Comparison of ENCODE assay signal across 18 cellular contexts in the genomic region with DNA sequence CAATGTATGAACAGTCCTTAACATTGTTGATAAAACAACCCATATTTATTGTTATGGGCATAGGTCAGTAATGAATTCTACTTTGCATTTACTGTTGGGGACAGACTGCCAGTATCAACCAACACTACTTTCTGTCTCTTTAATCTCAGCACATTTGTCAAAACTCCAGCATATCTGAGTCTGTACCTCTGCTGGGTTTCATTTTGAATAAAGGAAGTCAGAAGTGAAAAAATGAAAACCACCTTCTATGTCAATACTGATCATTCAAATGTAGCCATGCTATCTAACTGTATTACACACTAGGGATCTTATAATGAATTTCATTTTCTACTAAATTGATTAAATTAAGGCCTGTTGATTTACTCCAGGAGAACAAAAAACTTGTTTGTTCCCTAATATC. TPM values are rescaled to one million over a fixed set of nuclear protein-coding genes. Genes with fewer than 3 reads are reported as not detected.
DNase-seq lines count a peak whose midpoint lies in the region; ATAC-seq and TF ChIP-seq lines count a peak whose summit lies in the region.
"Had no signal": no experiment of that assay in that cellular context is flagged by ENCODE, and none has a peak within 500 bp of the region (broad histone marks: within the 10 kb centered on the region; RNA-seq: fewer than 3 reads in every experiment).

No MANE protein-coding gene starts in this region.

- H3K4me3 ChIP-seq in OCI-LY3 (ENCODE audit: low read length) (peak overlapping the region; percentile 33; the same call in 1 of the 2 replicates), trophoblast cell (ENCODE audit: low read depth, low read length) (no peak overlapping the region), right cardiac atrium (ENCODE audit: low read length) (no peak overlapping the region)
- H3K4me3 ChIP-seq: gastroesophageal sphincter had no signal

- no peak overlapping the region for H4K12ac ChIP-seq in trophoblast cell (ENCODE audit: low read depth, low read length)

- H3K79me1 ChIP-seq in trophoblast cell (ENCODE audit: low read length) = no peaks in the 10 kb centered on the region

- no peak overlapping the region for H2BK12ac ChIP-seq in trophoblast cell (ENCODE audit: low read length)

- peak overlapping the region; percentile 78 for H3K4me2 ChIP-seq in OCI-LY3 (ENCODE audit: low read length)
- H3K4me2 ChIP-seq in trophoblast cell (ENCODE audit: low read length) = no peak overlapping the region

- peaks cover 20% of the 10 kb centered on the region for H3K4me1 ChIP-seq in OCI-LY3 (ENCODE audit: low read length)
- H3K4me1 ChIP-seq in trophoblast cell (ENCODE audit: control insufficient read depth in 1 of 2, insufficient read depth in 2 of 2, low read length in 2 of 2) = no peaks in the 10 kb centered on the region
- no peaks in the 10 kb centered on the region for H3K4me1 ChIP-seq in right cardiac atrium (ENCODE audit: control insufficient read depth, insufficient read depth, low read length)
- H3K4me1 ChIP-seq: gastroesophageal sphincter had no signal

- H3K9ac ChIP-seq in OCI-LY3 (ENCODE audit: low read length) (no peak overlapping the region), trophoblast cell (ENCODE audit: low read length) (no peak overlapping the region)

- no peaks in the 10 kb centered on the region for H4K20me1 ChIP-seq in OCI-LY3 (ENCODE audit: insufficient read depth, low read length)

- H3K4me1 Mint-ChIP-seq in progenitor cell of endocrine pancreas (ENCODE audit: low read depth) = no peaks in the 10 kb centered on the region
- H3K4me1 Mint-ChIP-seq: mesothelial cell of epicardium had no signal

- no peak overlapping the region for H2AFZ ChIP-seq in OCI-LY3 (ENCODE audit: low read depth, low read length)
- H2AFZ ChIP-seq in trophoblast cell (ENCODE audit: insufficient read depth, low read length, poor library complexity) = no peak overlapping the region

- no peak overlapping the region for H3K4me3 Mint-ChIP-seq in progenitor cell of endocrine pancreas (ENCODE audit: low read depth)
- H3K4me3 Mint-ChIP-seq: mesothelial cell of epicardium had no signal

- H3K23ac ChIP-seq in trophoblast cell (ENCODE audit: low read length) = no peak overlapping the region

- H3K27me3 Mint-ChIP-seq in progenitor cell of endocrine pancreas = no peaks in the 10 kb centered on the region

- H3K4ac ChIP-seq in trophoblast cell (ENCODE audit: low read depth, low read length) = no peak overlapping the region

- no peak overlapping the region for H3K27ac Mint-ChIP-seq in progenitor cell of endocrine pancreas
- H3K27ac Mint-ChIP-seq: mesothelial cell of epicardium had no signal

- H3K27me3 ChIP-seq in OCI-LY3 (ENCODE audit: low read depth, low read length) (no peaks in the 10 kb centered on the region), trophoblast cell (ENCODE audit: insufficient read depth, low read length) (no peaks in the 10 kb centered on the region), right cardiac atrium (ENCODE audit: control insufficient read depth, insufficient read depth) (no peaks in the 10 kb centered on the region)
- H3K27me3 ChIP-seq: gastroesophageal sphincter had no signal

- DNase-seq in trophoblast cell (no peak), progenitor cell of endocrine pancreas (ENCODE audit: low spot score, unreplicated experiment) (no peak), right cardiac atrium (no peak)
- DNase-seq: activated CD8-positive, alpha-beta memory T cell treated with anti-CD3 and anti-CD28 coated beads for 24 hours; activated naive CD4-positive, alpha-beta T cell treated with anti-CD3 and anti-CD28 coated beads, Interleukin-2, amount 50 U/mL, for 16 hours; C1 segment of cervical spinal cord; HCEC 1CT; NCI-H187 treated with DMSO at 0.1 percent for 48 hours; NCI-H82 had no signal

- no peak for TF ChIP-seq CTCF in OCI-LY3 (IDR thresholded peaks at IDR 0.05; ENCODE audit: low read depth, low read length)
- TF ChIP-seq CTCF in progenitor cell of endocrine pancreas (IDR thresholded peaks at IDR 0.05; ENCODE audit: unreplicated experiment) = no peak

- no peak overlapping the region for H2BK5ac ChIP-seq in trophoblast cell (ENCODE audit: low read depth, low read length, poor library complexity)

- intact Hi-C loops in right cardiac atrium (cut with DNase I) = no loop called here

- H2AK5ac ChIP-seq in trophoblast cell (ENCODE audit: low read length) = no peak overlapping the region

- H3K9me3 ChIP-seq in OCI-LY3 (ENCODE audit: insufficient read depth, low read length) (no peaks in the 10 kb centered on the region), trophoblast cell (ENCODE audit: insufficient read depth, low read depth, low read length) (peaks cover 2% of the 10 kb centered on the region), right cardiac atrium (ENCODE audit: control insufficient read depth, low read length) (no peaks in the 10 kb centered on the region)
- H3K9me3 ChIP-seq: gastroesophageal sphincter had no signal

- H3K18ac ChIP-seq in trophoblast cell (ENCODE audit: low read length) = no peak overlapping the region

- ATAC-seq in GM18519 (IDR thresholded peaks at IDR 0.05; ENCODE audit: low FRiP score, unreplicated experiment) = peak; percentile 97
- peak; percentile 64 for ATAC-seq in GM19455 (IDR thresholded peaks at IDR 0.05; ENCODE audit: unreplicated experiment)
- peak; percentile 87 for ATAC-seq in HG02870 (IDR thresholded peaks at IDR 0.05; ENCODE audit: unreplicated experiment)
- no peak for ATAC-seq in GM18873 (IDR thresholded peaks at IDR 0.05; ENCODE audit: low FRiP score, unreplicated experiment)
- no peak for ATAC-seq in right cardiac atrium
- ATAC-seq: gastroesophageal sphincter, Right ventricle myocardium inferior had no signal

- H3K79me2 ChIP-seq in OCI-LY3 (ENCODE audit: low read length) (no peaks in the 10 kb centered on the region), trophoblast cell (ENCODE audit: control insufficient read depth, insufficient read depth, low read length, poor library complexity) (no peaks in the 10 kb centered on the region)

- peak overlapping the region; percentile 24; the same call in 1 of the 2 replicates for H3K27ac ChIP-seq in OCI-LY3 (ENCODE audit: low read length)
- no peak overlapping the region for H3K27ac ChIP-seq in trophoblast cell (ENCODE audit: low read depth, low read length)
- no peak overlapping the region for H3K27ac ChIP-seq in right cardiac atrium (ENCODE audit: low read length)
- H3K27ac ChIP-seq: gastroesophageal sphincter had no signal

- H4K91ac ChIP-seq in trophoblast cell (ENCODE audit: low read depth, low read length) = no peak overlapping the region

- no peaks in the 10 kb centered on the region for H3K36me3 ChIP-seq in OCI-LY3 (replicated peaks; ENCODE audit: low read depth, low read length)
- no peaks in the 10 kb centered on the region for H3K36me3 ChIP-seq in trophoblast cell (ENCODE audit: control insufficient read depth in 1 of 2, insufficient read depth in 2 of 2, low read length in 2 of 2)
- H3K36me3 ChIP-seq: gastroesophageal sphincter had no signal

- no peak overlapping the region for H3K14ac ChIP-seq in trophoblast cell (ENCODE audit: low read length)

- no peaks in the 10 kb centered on the region for H3K9me3 Mint-ChIP-seq in progenitor cell of endocrine pancreas (ENCODE audit: low read depth)
- H3K9me3 Mint-ChIP-seq: mesothelial cell of epicardium had no signal

- H2BK120ac ChIP-seq in trophoblast cell (ENCODE audit: insufficient read depth, low read length, poor library complexity) = no peak overlapping the region

- no peak overlapping the region for H4K8ac ChIP-seq in trophoblast cell (ENCODE audit: low read depth, low read length)

- no peaks in the 10 kb centered on the region for H3K36me3 Mint-ChIP-seq in progenitor cell of endocrine pancreas (ENCODE audit: insufficient read depth)
- H3K36me3 Mint-ChIP-seq: mesothelial cell of epicardium had no signal

RNA-seq across cellular contexts. Expression of gene CXADR, which starts 24.2 kb away (rescaled TPM):
- 30.9 and 31.6 TPM in 2 replicates for polyA plus RNA-seq in trophoblast cell (2013)
- total RNA-seq in progenitor cell of endocrine pancreas = 58.1 and 65.9 TPM in 2 replicates
- 10 to 100 TPM; 13.8 to 22.5 (median 19.9) TPM for total RNA-seq in right cardiac atrium
- 7.3 TPM for polyA plus RNA-seq in right cardiac atrium
- total RNA-seq: LHCN-M2 had no signal

Comparison
In these comparisons a context has a peak if more than half of its experiments do, and no peak if none do; other contexts are left out.
1. ATAC-seq: peak in GM18519 (single experiment), GM19455 (single experiment) and HG02870 (single experiment); none in GM18873 (single experiment) and right cardiac atrium (0 of 2).